1 cellular context compared by ENCODE assay signal in the genomic region with DNA sequence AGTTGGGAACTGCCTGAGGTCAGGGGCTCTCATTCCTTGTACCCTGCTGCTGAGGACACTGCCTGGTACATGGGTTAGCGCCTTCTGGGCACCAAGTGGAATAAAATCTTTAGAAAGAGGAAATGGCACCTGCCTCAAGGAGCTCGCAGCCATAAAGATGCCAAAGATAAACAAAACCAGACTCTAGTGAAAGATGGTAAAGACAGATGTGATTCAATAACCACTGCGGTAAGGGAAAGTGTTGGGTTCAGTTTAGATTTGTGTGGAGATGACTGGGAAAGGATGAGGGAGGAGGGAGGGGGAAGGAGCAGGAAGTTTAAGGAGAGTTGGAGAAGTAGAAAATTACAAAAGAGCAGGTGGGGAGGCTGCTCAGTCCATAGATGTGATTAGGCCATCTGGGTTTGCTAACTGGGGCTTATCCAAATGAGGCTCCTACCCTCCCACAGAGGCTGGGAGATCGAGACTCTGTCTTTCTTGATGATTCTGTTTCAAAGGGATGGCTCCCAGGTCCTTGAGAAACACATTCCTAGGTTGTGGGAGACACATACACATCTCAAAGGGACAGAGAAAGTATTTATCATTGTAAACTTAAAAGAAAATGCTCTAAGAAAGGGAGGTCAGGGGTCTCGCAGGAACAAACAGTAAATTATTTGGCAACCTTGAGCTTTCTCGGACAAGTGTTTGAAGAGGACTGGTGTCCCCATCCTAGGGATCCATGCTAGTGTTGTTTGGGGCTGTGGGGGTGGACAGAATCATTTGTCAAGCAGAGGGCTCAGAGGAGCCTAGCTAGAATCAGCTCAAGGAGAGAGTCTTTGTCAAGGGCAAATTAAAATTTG.
TF ChIP-seq lines count a peak whose summit lies in the region.

No MANE protein-coding gene starts in this region.

TF ChIP-seq in GM23338, 12 proteins besides CTCF, POLR2A, EP300 and RAD21:
- TF ChIP-seq REST (IDR thresholded peaks at IDR 0.05; ENCODE audit: unreplicated experiment) (no peak), JUNB (IDR thresholded peaks at IDR 0.05; ENCODE audit: unreplicated experiment) (no peak), EZH2 (IDR thresholded peaks at IDR 0.05; ENCODE audit: low read depth, unreplicated experiment) (no peak), NANOG (IDR thresholded peaks at IDR 0.05; ENCODE audit: borderline replicate concordance) (no peak), POLR2AphosphoS5 (IDR thresholded peaks at IDR 0.05; ENCODE audit: low read depth) (no peak), CREB1 (CRISPR knock-in tag; IDR thresholded peaks at IDR 0.05; ENCODE audit: low read depth) (no peak), STAT1 (IDR thresholded peaks at IDR 0.05; ENCODE audit: unreplicated experiment) (no peak), ZNF114 (CRISPR knock-in tag; IDR thresholded peaks at IDR 0.05) (no peak), ZNF331 (CRISPR knock-in tag; IDR thresholded peaks at IDR 0.05; ENCODE audit: low read depth) (no peak), EZH2phosphoT487 (IDR thresholded peaks at IDR 0.05; ENCODE audit: unreplicated experiment) (no peak)
- TF ChIP-seq, protein P1, sequence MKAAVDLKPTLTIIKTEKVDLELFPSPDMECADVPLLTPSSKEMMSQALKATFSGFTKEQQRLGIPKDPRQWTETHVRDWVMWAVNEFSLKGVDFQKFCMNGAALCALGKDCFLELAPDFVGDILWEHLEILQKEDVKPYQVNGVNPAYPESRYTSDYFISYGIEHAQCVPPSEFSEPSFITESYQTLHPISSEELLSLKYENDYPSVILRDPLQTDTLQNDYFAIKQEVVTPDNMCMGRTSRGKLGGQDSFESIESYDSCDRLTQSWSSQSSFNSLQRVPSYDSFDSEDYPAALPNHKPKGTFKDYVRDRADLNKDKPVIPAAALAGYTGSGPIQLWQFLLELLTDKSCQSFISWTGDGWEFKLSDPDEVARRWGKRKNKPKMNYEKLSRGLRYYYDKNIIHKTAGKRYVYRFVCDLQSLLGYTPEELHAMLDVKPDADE (IDR thresholded peaks at IDR 0.05) = no peak
- TF ChIP-seq, protein P2, sequence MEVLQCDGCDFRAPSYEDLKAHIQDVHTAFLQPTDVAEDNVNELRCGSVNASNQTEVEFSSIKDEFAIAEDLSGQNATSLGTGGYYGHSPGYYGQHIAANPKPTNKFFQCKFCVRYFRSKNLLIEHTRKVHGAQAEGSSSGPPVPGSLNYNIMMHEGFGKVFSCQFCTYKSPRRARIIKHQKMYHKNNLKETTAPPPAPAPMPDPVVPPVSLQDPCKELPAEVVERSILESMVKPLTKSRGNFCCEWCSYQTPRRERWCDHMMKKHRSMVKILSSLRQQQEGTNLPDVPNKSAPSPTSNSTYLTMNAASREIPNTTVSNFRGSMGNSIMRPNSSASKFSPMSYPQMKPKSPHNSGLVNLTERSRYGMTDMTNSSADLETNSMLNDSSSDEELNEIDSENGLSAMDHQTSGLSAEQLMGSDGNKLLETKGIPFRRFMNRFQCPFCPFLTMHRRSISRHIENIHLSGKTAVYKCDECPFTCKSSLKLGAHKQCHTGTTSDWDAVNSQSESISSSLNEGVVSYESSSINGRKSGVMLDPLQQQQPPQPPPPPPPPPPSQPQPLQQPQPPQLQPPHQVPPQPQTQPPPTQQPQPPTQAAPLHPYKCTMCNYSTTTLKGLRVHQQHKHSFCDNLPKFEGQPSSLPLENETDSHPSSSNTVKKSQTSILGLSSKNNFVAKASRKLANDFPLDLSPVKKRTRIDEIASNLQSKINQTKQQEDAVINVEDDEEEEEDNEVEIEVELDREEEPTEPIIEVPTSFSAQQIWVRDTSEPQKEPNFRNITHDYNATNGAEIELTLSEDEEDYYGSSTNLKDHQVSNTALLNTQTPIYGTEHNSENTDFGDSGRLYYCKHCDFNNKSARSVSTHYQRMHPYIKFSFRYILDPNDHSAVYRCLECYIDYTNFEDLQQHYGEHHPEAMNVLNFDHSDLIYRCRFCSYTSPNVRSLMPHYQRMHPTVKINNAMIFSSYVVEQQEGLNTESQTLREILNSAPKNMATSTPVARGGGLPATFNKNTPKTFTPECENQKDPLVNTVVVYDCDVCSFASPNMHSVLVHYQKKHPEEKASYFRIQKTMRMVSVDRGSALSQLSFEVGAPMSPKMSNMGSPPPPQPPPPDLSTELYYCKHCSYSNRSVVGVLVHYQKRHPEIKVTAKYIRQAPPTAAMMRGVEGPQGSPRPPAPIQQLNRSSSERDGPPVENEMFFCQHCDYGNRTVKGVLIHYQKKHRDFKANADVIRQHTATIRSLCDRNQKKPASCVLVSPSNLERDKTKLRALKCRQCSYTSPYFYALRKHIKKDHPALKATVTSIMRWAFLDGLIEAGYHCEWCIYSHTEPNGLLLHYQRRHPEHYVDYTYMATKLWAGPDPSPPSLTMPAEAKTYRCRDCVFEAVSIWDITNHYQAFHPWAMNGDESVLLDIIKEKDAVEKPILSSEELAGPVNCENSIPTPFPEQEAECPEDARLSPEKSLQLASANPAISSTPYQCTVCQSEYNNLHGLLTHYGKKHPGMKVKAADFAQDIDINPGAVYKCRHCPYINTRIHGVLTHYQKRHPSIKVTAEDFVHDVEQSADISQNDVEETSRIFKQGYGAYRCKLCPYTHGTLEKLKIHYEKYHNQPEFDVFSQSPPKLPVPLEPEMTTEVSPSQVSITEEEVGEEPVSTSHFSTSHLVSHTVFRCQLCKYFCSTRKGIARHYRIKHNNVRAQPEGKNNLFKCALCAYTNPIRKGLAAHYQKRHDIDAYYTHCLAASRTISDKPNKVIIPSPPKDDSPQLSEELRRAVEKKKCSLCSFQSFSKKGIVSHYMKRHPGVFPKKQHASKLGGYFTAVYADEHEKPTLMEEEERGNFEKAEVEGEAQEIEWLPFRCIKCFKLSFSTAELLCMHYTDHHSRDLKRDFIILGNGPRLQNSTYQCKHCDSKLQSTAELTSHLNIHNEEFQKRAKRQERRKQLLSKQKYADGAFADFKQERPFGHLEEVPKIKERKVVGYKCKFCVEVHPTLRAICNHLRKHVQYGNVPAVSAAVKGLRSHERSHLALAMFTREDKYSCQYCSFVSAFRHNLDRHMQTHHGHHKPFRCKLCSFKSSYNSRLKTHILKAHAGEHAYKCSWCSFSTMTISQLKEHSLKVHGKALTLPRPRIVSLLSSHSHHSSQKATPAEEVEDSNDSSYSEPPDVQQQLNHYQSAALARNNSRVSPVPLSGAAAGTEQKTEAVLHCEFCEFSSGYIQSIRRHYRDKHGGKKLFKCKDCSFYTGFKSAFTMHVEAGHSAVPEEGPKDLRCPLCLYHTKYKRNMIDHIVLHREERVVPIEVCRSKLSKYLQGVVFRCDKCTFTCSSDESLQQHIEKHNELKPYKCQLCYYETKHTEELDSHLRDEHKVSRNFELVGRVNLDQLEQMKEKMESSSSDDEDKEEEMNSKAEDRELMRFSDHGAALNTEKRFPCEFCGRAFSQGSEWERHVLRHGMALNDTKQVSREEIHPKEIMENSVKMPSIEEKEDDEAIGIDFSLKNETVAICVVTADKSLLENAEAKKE (CRISPR knock-in tag; IDR thresholded peaks at IDR 0.05) = no peak
